ENCODE assay signal across 15 cellular contexts in genomic region chr18:76943542-76944339, GRCh38.
A peak's percentile ranks its signal among the peaks of the same experiment; 100 is the strongest.
DNase-seq lines count a peak whose midpoint lies in the region; ATAC-seq, FAIRE-seq and TF ChIP-seq lines count a peak whose summit lies in the region.
"Had no signal": no experiment of that assay in that cellular context is flagged by ENCODE, and none has a peak within 500 bp of the region (broad histone marks: within the 10 kb centered on the region; RNA-seq: fewer than 3 reads in every experiment).

No MANE protein-coding gene starts in this region.

- intact Hi-C loops in psoas muscle (cut with DNase I) = no loop called here

- H3K27ac ChIP-seq in psoas muscle = no peak overlapping the region

- peak; percentile 96 for FAIRE-seq in D721Med (lab: Jason Lieb, UNC)

- TF ChIP-seq CTCF in D721Med (IDR thresholded peaks at IDR 0.05; ENCODE audit: insufficient read depth, missing control alignments) (no peak), fibroblast of the aortic adventitia (IDR thresholded peaks at IDR 0.05; ENCODE audit: insufficient read depth, low read length) (no peak), psoas muscle (IDR thresholded peaks at IDR 0.05) (no peak)

- ATAC-seq in psoas muscle = peak; percentile 64 to 93 (median 76)
- no peak for ATAC-seq in activated CD4-positive, CD25-positive, alpha-beta regulatory T cell treated with anti-CD3 and anti-CD28 coated beads, Interleukin-2, amount 50 U/mL, for 24 hours
- ATAC-seq: PC-3 had no signal

- H3K36me3 ChIP-seq in psoas muscle (ENCODE audit: insufficient read depth in 1 of 2, low read depth in 1 of 2) = peaks cover 6 to 38% of the 10 kb centered on the region in 2 donors

- WGBS in psoas muscle, 3 donors = 73 to 80% (median 73%) methylated on average over 6 of the region's 6 CpGs

- no peaks in the 10 kb centered on the region for H3K9me3 ChIP-seq in psoas muscle

- DNase-seq in D721Med (ENCODE audit: insufficient read length, low spot score) = no peak
- peak; percentile 42 for DNase-seq in NCI-H69 (lab: John Stamatoyannopoulos, UW)
- DNase-seq in fibroblast of the aortic adventitia (ENCODE audit: low read depth) = peak; percentile 89
- peak; percentile 69 to 77 for DNase-seq in psoas muscle
- no peak for DNase-seq in amygdala (lab: John Stamatoyannopoulos, UW)
- DNase-seq in effector CD8-positive, alpha-beta T cell (lab: John Stamatoyannopoulos, UW) = no peak
- no peak for DNase-seq in DMS53 (lab: John Stamatoyannopoulos, UW)
- DNase-seq: activated naive CD8-positive, alpha-beta T cell treated with anti-CD3 and anti-CD28 coated beads, Interleukin-2, amount 10 ng/mL, durations not matched to agents 7 days and 5 days; cortex of kidney; head of caudate nucleus; left cardiac atrium; nucleus accumbens; PC-3; stimulated activated CD4-positive, alpha-beta T cell treated with anti-CD3 and anti-CD28 coated beads, Interleukin-4, amount 100 ng/mL, for 1 hour had no signal

- H3K4me3 ChIP-seq in fibroblast of the aortic adventitia (ENCODE audit: low read depth, low read length) (no peak overlapping the region), psoas muscle (no peak overlapping the region)

- H3K27me3 ChIP-seq in psoas muscle (ENCODE audit: insufficient read depth in 3 of 3, low read length in 2 of 3) = no peaks in the 10 kb centered on the region

- H3K4me1 ChIP-seq in psoas muscle = no peaks in the 10 kb centered on the region

Comparison
In these comparisons a context has a peak if more than half of its experiments do, and no peak if none do; other contexts are left out.
1. DNase-seq: peak in NCI-H69 (single experiment), fibroblast of the aortic adventitia (single experiment) and psoas muscle (2 of 2); none in D721Med (single experiment), amygdala (0 of 56), effector CD8-positive, alpha-beta T cell (single experiment) and DMS53 (single experiment).
2. ATAC-seq: peak in psoas muscle (4 of 4); none in activated CD4-positive, CD25-positive, alpha-beta regulatory T cell treated with anti-CD3 and anti-CD28 coated beads, Interleukin-2, amount 50 U/mL, for 24 hours (0 of 2).